13 cellular contexts compared by ENCODE assay signal in genomic region chr6:32883789-32884188, GRCh38. TPM values are rescaled to one million over a fixed set of nuclear protein-coding genes. Genes with fewer than 3 reads are reported as not detected.
DNase-seq lines count a peak whose midpoint lies in the region; ATAC-seq, FAIRE-seq and TF ChIP-seq lines count a peak whose summit lies in the region.
"Had no signal": no experiment of that assay in that cellular context is flagged by ENCODE, and none has a peak within 500 bp of the region (broad histone marks: within the 10 kb centered on the region; RNA-seq: fewer than 3 reads in every experiment).

No MANE protein-coding gene starts in this region.

- no peak for TF ChIP-seq POLR2A in H54 (IDR thresholded peaks at IDR 0.05; ENCODE audit: low read depth, low read length)

- H3K27me3 ChIP-seq in mesendoderm (ENCODE audit: insufficient read depth, low read length, poor library complexity) (no peaks in the 10 kb centered on the region), endodermal cell (ENCODE audit: control insufficient read depth, insufficient read depth, low read length, poor library complexity, severe bottlenecking) (no peaks in the 10 kb centered on the region)

- no peak overlapping the region for H3K4ac ChIP-seq in mesendoderm (ENCODE audit: low read depth, low read length)

- no peak for ATAC-seq in GM18907 (IDR thresholded peaks at IDR 0.05; ENCODE audit: unreplicated experiment)

- no peak overlapping the region for H4K8ac ChIP-seq in mesendoderm (ENCODE audit: low read depth, low read length)

- H3K4me3 Mint-ChIP-seq in endodermal cell = no peak overlapping the region
- H3K4me3 Mint-ChIP-seq: activated CD4-positive, alpha-beta T cell treated with anti-CD3 and anti-CD28 coated beads, Interleukin-2, amount 10 ng/mL, durations not matched to agents 24 days and 14 days; CD14-positive monocyte; type B pancreatic cell had no signal

- no peak overlapping the region for H3K23ac ChIP-seq in mesendoderm (ENCODE audit: low read length)

- H3K79me1 ChIP-seq in mesendoderm (ENCODE audit: low read length) = no peaks in the 10 kb centered on the region

- no peak overlapping the region for H2BK15ac ChIP-seq in mesendoderm (replicated peaks; ENCODE audit: low read depth)

- H3K9ac ChIP-seq in mesendoderm (ENCODE audit: low read length) = no peak overlapping the region
- H3K9ac ChIP-seq in endodermal cell (ENCODE audit: extremely low read depth, low read length, poor library complexity, severe bottlenecking) = no peak overlapping the region

- no peak overlapping the region for H2BK5ac ChIP-seq in mesendoderm (ENCODE audit: low read length)

- H3K56ac ChIP-seq in mesendoderm (ENCODE audit: low read length) = no peak overlapping the region

- no peaks in the 10 kb centered on the region for H3K36me3 ChIP-seq in mesendoderm (ENCODE audit: control insufficient read depth, insufficient read depth, low read length)
- H3K36me3 ChIP-seq in endodermal cell (ENCODE audit: control insufficient read depth, insufficient read depth, low read length) = no peaks in the 10 kb centered on the region

- no peak overlapping the region for H3K18ac ChIP-seq in mesendoderm (ENCODE audit: low read length)

- no peak overlapping the region for H4K5ac ChIP-seq in mesendoderm (ENCODE audit: low read length)

- H3K4me1 ChIP-seq in mesendoderm (ENCODE audit: control insufficient read depth, low read depth, low read length) (no peaks in the 10 kb centered on the region), endodermal cell (ENCODE audit: control insufficient read depth, insufficient read depth, low read length) (no peaks in the 10 kb centered on the region)

- H3K9me3 ChIP-seq in endodermal cell (ENCODE audit: control insufficient read depth, low read length) = no peaks in the 10 kb centered on the region

- H3K4me3 ChIP-seq in epithelial cell of proximal tubule (ENCODE audit: low read depth, low read length) (no peak overlapping the region), mesendoderm (ENCODE audit: low read length) (no peak overlapping the region), endodermal cell (ENCODE audit: low read length) (no peak overlapping the region)

- H3K27ac ChIP-seq in mesendoderm (ENCODE audit: low read depth, low read length) (no peak overlapping the region), endodermal cell (ENCODE audit: low read depth, low read length) (no peak overlapping the region)

- no peak overlapping the region for H3K27ac Mint-ChIP-seq in endodermal cell
- H3K27ac Mint-ChIP-seq: activated CD4-positive, alpha-beta T cell treated with anti-CD3 and anti-CD28 coated beads, Interleukin-2, amount 10 ng/mL, durations not matched to agents 24 days and 14 days; CD14-positive monocyte; type B pancreatic cell had no signal

- DNase-seq in AG08396 (ENCODE audit: low spot score) = peak; percentile 49
- peak; percentile 53 for DNase-seq in HS-27A (ENCODE audit: low read depth)
- peak; percentile 47 for DNase-seq in epithelial cell of proximal tubule (ENCODE audit: low read depth)
- peak; percentile 8 for DNase-seq in mesendoderm
- DNase-seq in endodermal cell = no peak
- no peak for DNase-seq in H54 (ENCODE audit: insufficient read length, low spot score)
- no peak for DNase-seq in NCI-H2196 (lab: John Stamatoyannopoulos, UW; ENCODE audit: unreplicated experiment)
- DNase-seq: activated CD4-positive, alpha-beta T cell treated with anti-CD3 and anti-CD28 coated beads, Interleukin-2, amount 10 ng/mL, durations not matched to agents 24 days and 14 days; activated effector memory CD4-positive, alpha-beta T cell treated with Interleukin-2 at 50 U/mL for 16 hours had no signal

- FAIRE-seq in H54 (lab: Jason Lieb, UNC) = no peak

- no peaks in the 10 kb centered on the region for H3K36me3 Mint-ChIP-seq in endodermal cell (ENCODE audit: low read depth)
- H3K36me3 Mint-ChIP-seq: type B pancreatic cell had no signal

- H2AK5ac ChIP-seq in mesendoderm (ENCODE audit: low read length) = no peak overlapping the region

- no peaks in the 10 kb centered on the region for H3K4me1 Mint-ChIP-seq in endodermal cell

- no CpG with 5 or more reads among the region's 5 CpGs for WGBS in mesendoderm (ENCODE audit: extremely low coverage, insufficient coverage, low lambda C conversion rate)
- WGBS in endodermal cell (ENCODE audit: insufficient coverage in 1 of 2, insufficient read length in 1 of 2), 2 experiments = 46 to 54% methylated on average over 5 of the region's 5 CpGs

- TF ChIP-seq CTCF in epithelial cell of proximal tubule (conservative IDR thresholded peaks at IDR 0.05; ENCODE audit: low read depth, low read length) (no peak), endodermal cell (conservative IDR thresholded peaks at IDR 0.05) (no peak)

- H2BK120ac ChIP-seq in mesendoderm (ENCODE audit: low read depth, low read length) = no peak overlapping the region

- H3K9me3 Mint-ChIP-seq in endodermal cell = no peaks in the 10 kb centered on the region
- H3K9me3 Mint-ChIP-seq: activated CD4-positive, alpha-beta T cell treated with anti-CD3 and anti-CD28 coated beads, Interleukin-2, amount 10 ng/mL, durations not matched to agents 24 days and 14 days; type B pancreatic cell had no signal

- no peak overlapping the region for H3K4me2 ChIP-seq in mesendoderm (ENCODE audit: low read length)

- H3K27me3 Mint-ChIP-seq in endodermal cell (ENCODE audit: insufficient read depth) = peaks cover 14% of the 10 kb centered on the region

- H3K79me2 ChIP-seq in mesendoderm (ENCODE audit: control insufficient read depth, insufficient read depth, low read length) = no peaks in the 10 kb centered on the region

RNA-seq across cellular contexts. Expression of gene PSMB9, which starts 29.8 kb away (rescaled TPM):
- total RNA-seq in epithelial cell of proximal tubule = 20.5 and 24.3 TPM in 2 replicates
- 0.20 TPM for polyA plus RNA-seq in mesendoderm (2013, experiment 1 of 2)
- 0.13 TPM for polyA plus RNA-seq in mesendoderm (2013, experiment 2 of 2)
- total RNA-seq in endodermal cell = not detected
- polyA plus RNA-seq in endodermal cell (2013, experiment 1 of 2) = not detected
- not detected for polyA plus RNA-seq in endodermal cell (2013, experiment 2 of 2)
- polyA plus RNA-seq: neural cell had no signal

RNA-seq across cellular contexts. Expression of gene TAP1, which starts 30.3 kb away (rescaled TPM):
- total RNA-seq in epithelial cell of proximal tubule (50.7 and 54.5 TPM in 2 replicates), endodermal cell (1 to 10 TPM; 2.0 to 2.6 TPM)
- polyA plus RNA-seq in mesendoderm (2013, experiment 1 of 2) = 2.0 TPM
- polyA plus RNA-seq in mesendoderm (2013, experiment 2 of 2) = 2.3 TPM
- polyA plus RNA-seq in endodermal cell (2013, experiment 1 of 2) = 1.3 TPM
- 1.2 TPM for polyA plus RNA-seq in endodermal cell (2013, experiment 2 of 2)
- polyA plus RNA-seq: neural cell had no signal

RNA-seq across cellular contexts. Expression of gene PSMB8, which starts 39.9 kb away (rescaled TPM):
- total RNA-seq in epithelial cell of proximal tubule = 75.1 and 84.4 TPM in 2 replicates
- 4.7 TPM for polyA plus RNA-seq in mesendoderm (2013, experiment 1 of 2)
- polyA plus RNA-seq in mesendoderm (2013, experiment 2 of 2) = 3.9 TPM
- 1 to 10 TPM in 1 of 2 donors, under 1 TPM in 1; 0.93 to 3.1 TPM for total RNA-seq in endodermal cell
- 0.64 TPM for polyA plus RNA-seq in endodermal cell (2013, experiment 1 of 2)
- polyA plus RNA-seq in endodermal cell (2013, experiment 2 of 2) = 0.50 TPM
- polyA plus RNA-seq: neural cell had no signal

RNA-seq across cellular contexts. Expression of gene TAP2, which starts 45.2 kb away (rescaled TPM):
- total RNA-seq in epithelial cell of proximal tubule (23.6 and 29.4 TPM in 2 replicates), endodermal cell (1 to 10 TPM; 3.4 to 6.6 TPM)
- polyA plus RNA-seq in mesendoderm (2013, experiment 1 of 2) = 5.4 TPM
- 6.5 TPM for polyA plus RNA-seq in mesendoderm (2013, experiment 2 of 2)
- polyA plus RNA-seq in endodermal cell (2013, experiment 1 of 2) = 2.6 TPM
- polyA plus RNA-seq in endodermal cell (2013, experiment 2 of 2) = 1.0 TPM

RNA-seq across cellular contexts. Expression of gene HLA-DMB, which starts 57.0 kb away (rescaled TPM):
- total RNA-seq in epithelial cell of proximal tubule = 3.5 and 4.2 TPM in 2 replicates
- 1.4 TPM for polyA plus RNA-seq in mesendoderm (2013, experiment 1 of 2)
- 1.1 TPM for polyA plus RNA-seq in mesendoderm (2013, experiment 2 of 2)
- 1 to 10 TPM in 1 of 2 donors, under 1 TPM in 1; 0.24 to 1.8 TPM for total RNA-seq in endodermal cell
- polyA plus RNA-seq in endodermal cell (2013, experiment 1 of 2) = 0.25 TPM
- polyA plus RNA-seq in endodermal cell (2013, experiment 2 of 2) = 0.25 TPM

Comparison
In these comparisons a context has a peak if more than half of its experiments do, and no peak if none do; other contexts are left out.
1. DNase-seq: peak in AG08396 (single experiment), HS-27A (single experiment), epithelial cell of proximal tubule (single experiment) and mesendoderm (single experiment); none in endodermal cell (single experiment), H54 (single experiment) and NCI-H2196 (single experiment).
2. RNA of gene PSMB9, which starts 29.8 kb away (total RNA-seq): 20.5 to 24.3 TPM in epithelial cell of proximal tubule; not detected in endodermal cell; every median in the first group is over 10 times any median in the second.
3. RNA of gene TAP1, which starts 30.3 kb away (total RNA-seq): 50.7 to 54.5 TPM in epithelial cell of proximal tubule; 2.0 to 2.6 TPM in endodermal cell; every median in the first group is over 10 times any median in the second.
4. RNA of gene PSMB8, which starts 39.9 kb away (total RNA-seq): 75.1 to 84.4 TPM in epithelial cell of proximal tubule; 0.93 to 3.1 TPM in endodermal cell; every median in the first group is over 10 times any median in the second.